ENCODE assay signal across 10 cellular contexts in genomic region chr10:95309958-95310357, GRCh38. TPM values are rescaled to one million over a fixed set of nuclear protein-coding genes. Genes with fewer than 3 reads are reported as not detected.
DNase-seq lines count a peak whose midpoint lies in the region; ATAC-seq and TF ChIP-seq lines count a peak whose summit lies in the region.
"Had no signal": no experiment of that assay in that cellular context is flagged by ENCODE, and none has a peak within 500 bp of the region (broad histone marks: within the 10 kb centered on the region; RNA-seq: fewer than 3 reads in every experiment).

No MANE protein-coding gene starts in this region.

- H3K79me2 ChIP-seq in ACC112 (ENCODE audit: control insufficient read depth, insufficient read depth, low read length, unreplicated experiment), result no peaks in the 10 kb centered on the region

- TF ChIP-seq CTCF in ascending aorta (IDR thresholded peaks at IDR 0.05) (no peak), heart right ventricle (IDR thresholded peaks at IDR 0.05) (no peak)

- 44 to 47% methylated on average over 1 of the region's 1 CpG for WGBS in heart right ventricle, 2 donors

- ATAC-seq in GM18861 (IDR thresholded peaks at IDR 0.05; ENCODE audit: unreplicated experiment) (peak; percentile 64), HG02884 (IDR thresholded peaks at IDR 0.05; ENCODE audit: unreplicated experiment) (peak; percentile 57), heart right ventricle (no peak)

- DNase-seq in ascending aorta (ENCODE audit: low spot score in 2 of 2) (no peak), UCSD-AML1 (lab: John Stamatoyannopoulos, UW; ENCODE audit: unreplicated experiment) (no peak), DMS114 treated with DMSO at 0.1 percent for 48 hours (lab: John Stamatoyannopoulos, UW; ENCODE audit: unreplicated experiment) (no peak), epidermal melanocyte (ENCODE audit: insufficient read length, low spot score) (no peak), heart right ventricle (no peak)
- DNase-seq: HCEC 1CT, posterior cingulate gyrus had no signal

- intact Hi-C loops in ascending aorta (cut with DNase I), result loop anchor here (5.0 kb wide), 1 partner anchor 63 kb away; no protein-coding TSS in a partner anchor
- intact Hi-C loops in heart right ventricle (cut with DNase I), result no loop called here

- H3K27ac ChIP-seq in ACC112 (ENCODE audit: low read depth, low read length) (no peak overlapping the region), ascending aorta (peak overlapping the region; percentile 68 to 80), heart right ventricle (peak overlapping the region in 5 of 10 donors; percentile 7 to 74 (median 33))

- H3K36me3 ChIP-seq in ACC112 (ENCODE audit: insufficient read depth, low read length) (no peaks in the 10 kb centered on the region), ascending aorta (peaks cover 22 to 26% of the 10 kb centered on the region in 2 donors), heart right ventricle (peaks cover 0 to 31% (median 12%) of the 10 kb centered on the region in 9 donors)

- peaks cover 29% of the 10 kb centered on the region for H3K4me1 ChIP-seq in ACC112 (ENCODE audit: control insufficient read depth, insufficient read depth, low read length, unreplicated experiment)
- H3K4me1 ChIP-seq in ascending aorta, result peaks cover 25 to 59% of the 10 kb centered on the region in 2 donors
- peaks cover 6 to 77% (median 44%) of the 10 kb centered on the region in 9 donors for H3K4me1 ChIP-seq in heart right ventricle

- no peak overlapping the region for H3K4me3 ChIP-seq in ACC112 (ENCODE audit: low read depth, low read length)
- H3K4me3 ChIP-seq in ascending aorta, result no peak overlapping the region
- no peak overlapping the region for H3K4me3 ChIP-seq in heart right ventricle

- no peaks in the 10 kb centered on the region for H3K9me3 ChIP-seq in ascending aorta
- H3K9me3 ChIP-seq in heart right ventricle, result no peaks in the 10 kb centered on the region

- peak overlapping the region; percentile 64 for H2AFZ ChIP-seq in ACC112 (ENCODE audit: low read length, unreplicated experiment)

- no peaks in the 10 kb centered on the region for H3K27me3 ChIP-seq in ACC112 (ENCODE audit: insufficient read depth, low read length)
- H3K27me3 ChIP-seq in ascending aorta, result no peaks in the 10 kb centered on the region
- no peaks in the 10 kb centered on the region for H3K27me3 ChIP-seq in heart right ventricle

RNA-seq across cellular contexts. Expression of gene PDLIM1, which starts 19.2 kb away (rescaled TPM):
- 191 TPM for total RNA-seq in ascending aorta
- 100 to 1,000 TPM; 201 to 467 (median 347) TPM for total RNA-seq in heart right ventricle
- polyA plus RNA-seq in heart right ventricle, result 100 to 1,000 TPM; 152 to 247 TPM

Comparison
In these comparisons a context has a peak if more than half of its experiments do, and no peak if none do; other contexts are left out.
1. ATAC-seq: peak in GM18861 (single experiment) and HG02884 (single experiment); none in heart right ventricle (0 of 8).